In the genomic region with DNA sequence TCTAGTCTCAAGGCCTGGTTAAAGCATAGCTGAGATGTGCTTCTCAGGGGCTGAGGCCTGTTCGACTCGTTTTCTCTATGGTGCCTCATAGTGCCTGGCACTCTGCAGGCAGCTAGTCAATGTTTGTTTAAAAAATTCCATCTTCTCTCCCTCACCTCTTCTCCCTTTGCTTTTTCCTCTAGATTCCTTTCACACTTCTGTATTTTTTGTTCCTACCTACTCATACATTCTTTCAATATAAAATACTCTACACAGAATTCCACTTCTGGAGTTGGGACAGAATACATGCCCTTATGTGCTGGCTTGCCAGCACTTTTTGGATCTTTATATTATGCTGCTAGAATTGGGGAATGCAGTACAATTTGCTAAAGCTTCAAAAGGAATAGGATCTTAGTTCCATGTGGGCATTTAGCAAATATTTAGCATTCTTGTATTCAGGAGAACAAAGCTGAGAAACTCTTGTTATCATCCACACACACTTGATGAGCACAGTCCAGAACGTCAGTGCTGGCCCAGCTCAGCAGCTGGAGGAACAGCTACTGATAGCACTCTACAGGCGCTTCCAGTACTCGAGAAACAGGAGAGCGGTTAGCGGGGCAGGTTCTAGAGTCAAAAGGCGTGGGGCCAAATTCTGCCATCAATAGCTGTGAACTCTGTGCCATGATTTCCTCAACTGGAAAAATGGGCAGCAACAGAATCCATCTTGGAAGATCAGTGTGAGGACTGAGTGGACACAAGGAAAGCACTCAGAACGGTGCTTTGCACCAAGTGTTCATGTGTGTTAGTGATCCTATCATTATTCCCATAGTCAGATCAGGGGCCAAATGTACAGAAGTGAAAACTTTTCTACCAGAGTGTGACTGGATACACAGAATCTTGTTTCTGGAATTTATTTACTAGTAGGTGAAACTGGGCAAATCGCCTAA, we compare ENCODE assay signal across 1 cellular context.
TF ChIP-seq lines count a peak whose summit lies in the region.

No MANE protein-coding gene starts in this region.

TF ChIP-seq in HCT116, 20 proteins besides CTCF, POLR2A, EP300 and RAD21 (continued from another document):
- TF ChIP-seq SIN3A (IDR thresholded peaks at IDR 0.05; ENCODE audit: low read depth) (0 out of 2 replicates have a peak, but pooled peaks have one; percentile 36), SP1 (IDR thresholded peaks at IDR 0.05; ENCODE audit: low read depth) (peak; percentile 21; the same call in 1 of the 2 replicates)
